ENCODE assay signal across 8 cellular contexts in the genomic region with DNA sequence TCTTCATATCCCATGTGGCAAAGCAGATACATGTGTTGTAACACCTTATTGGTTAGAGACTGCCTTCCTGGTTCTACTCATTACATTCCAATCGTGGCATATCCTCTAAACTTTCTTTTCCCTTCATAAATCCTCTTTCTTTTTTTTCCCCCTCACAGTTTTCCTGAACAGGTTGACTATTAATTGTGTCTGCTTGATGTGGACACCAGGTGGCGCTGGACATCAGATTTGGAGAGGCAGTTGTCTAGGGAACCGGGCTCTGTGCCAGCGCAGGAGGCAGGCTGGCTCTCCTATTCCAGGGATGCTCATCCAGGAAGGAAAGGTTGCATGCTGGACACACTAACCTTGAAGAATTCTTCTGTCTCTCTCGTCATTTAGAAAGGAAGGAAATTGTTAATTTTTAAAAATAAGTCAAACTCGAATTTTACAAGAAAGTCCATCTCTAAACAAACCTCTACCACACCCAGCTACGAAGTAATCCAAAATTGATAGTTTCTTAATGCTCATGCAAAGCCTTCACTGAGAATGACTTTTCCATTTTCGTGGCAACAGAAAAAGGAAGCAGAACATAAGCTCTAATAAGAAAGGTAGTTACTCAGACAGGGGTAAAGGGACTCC. TPM values are rescaled to one million over a fixed set of nuclear protein-coding genes. Genes with fewer than 3 reads are reported as not detected.
DNase-seq lines count a peak whose midpoint lies in the region; ATAC-seq, FAIRE-seq and TF ChIP-seq lines count a peak whose summit lies in the region.

No MANE protein-coding gene starts in this region.

- ATAC-seq in GM18519 (IDR thresholded peaks at IDR 0.05; ENCODE audit: low FRiP score, unreplicated experiment) = peak; percentile 57
- peak; percentile 86 for ATAC-seq in HG03045 (IDR thresholded peaks at IDR 0.05; ENCODE audit: unreplicated experiment)

- in situ Hi-C loops in ACHN (cut with HindIII; ENCODE audit: low pct_ligation_motif_present, low pct_unique_long_range_greater_than_20kb, low sequenced_read_pairs) = no loop called here

- no peaks in the 10 kb centered on the region for H3K36me3 ChIP-seq in bronchial epithelial cell (ENCODE audit: control insufficient read depth, insufficient read depth, low read length)

- no peaks in the 10 kb centered on the region for H3K27me3 ChIP-seq in bronchial epithelial cell (ENCODE audit: control insufficient read depth, insufficient read depth, low read length)

- peak; percentile 91 for TF ChIP-seq CTCF in VCaP (conservative IDR thresholded peaks at IDR 0.05)
- peak; percentile 78 for TF ChIP-seq CTCF in bronchial epithelial cell (IDR thresholded peaks at IDR 0.05; ENCODE audit: insufficient read depth, low read length, severe bottlenecking)

- no peak overlapping the region for H3K27ac ChIP-seq in VCaP

- peak; percentile 83 for DNase-seq in ACHN
- DNase-seq in NCI-H2107 treated with DMSO at 0.1 percent for 48 hours (lab: John Stamatoyannopoulos, UW; ENCODE audit: unreplicated experiment) = peak; percentile 62
- peak; percentile 75 for DNase-seq in bronchial epithelial cell (ENCODE audit: low read depth)
- peak; percentile 45 to 55 (median 46) for DNase-seq in stimulated activated CD4-positive, alpha-beta T cell treated with anti-CD3 and anti-CD28 coated beads, Interleukin-1b, Interleukin-23, amount 100 ng/mL, for 24 hours (ENCODE audit: low read depth in 4 of 4, low spot score in 1 of 4)

- no peak overlapping the region for H3K4me3 ChIP-seq in bronchial epithelial cell (ENCODE audit: low read depth, low read length)

- FAIRE-seq in bronchial epithelial cell (lab: Jason Lieb, UNC) = peak; percentile 64
- peak; percentile 90 for FAIRE-seq in islet of Langerhans (lab: Jason Lieb, UNC)

RNA-seq across cellular contexts. Expression of gene ASB17, which starts 59.4 kb away (rescaled TPM):
- not detected in 2 replicates for total RNA-seq in bronchial epithelial cell
